11 cellular contexts compared by ENCODE assay signal in the genomic region with DNA sequence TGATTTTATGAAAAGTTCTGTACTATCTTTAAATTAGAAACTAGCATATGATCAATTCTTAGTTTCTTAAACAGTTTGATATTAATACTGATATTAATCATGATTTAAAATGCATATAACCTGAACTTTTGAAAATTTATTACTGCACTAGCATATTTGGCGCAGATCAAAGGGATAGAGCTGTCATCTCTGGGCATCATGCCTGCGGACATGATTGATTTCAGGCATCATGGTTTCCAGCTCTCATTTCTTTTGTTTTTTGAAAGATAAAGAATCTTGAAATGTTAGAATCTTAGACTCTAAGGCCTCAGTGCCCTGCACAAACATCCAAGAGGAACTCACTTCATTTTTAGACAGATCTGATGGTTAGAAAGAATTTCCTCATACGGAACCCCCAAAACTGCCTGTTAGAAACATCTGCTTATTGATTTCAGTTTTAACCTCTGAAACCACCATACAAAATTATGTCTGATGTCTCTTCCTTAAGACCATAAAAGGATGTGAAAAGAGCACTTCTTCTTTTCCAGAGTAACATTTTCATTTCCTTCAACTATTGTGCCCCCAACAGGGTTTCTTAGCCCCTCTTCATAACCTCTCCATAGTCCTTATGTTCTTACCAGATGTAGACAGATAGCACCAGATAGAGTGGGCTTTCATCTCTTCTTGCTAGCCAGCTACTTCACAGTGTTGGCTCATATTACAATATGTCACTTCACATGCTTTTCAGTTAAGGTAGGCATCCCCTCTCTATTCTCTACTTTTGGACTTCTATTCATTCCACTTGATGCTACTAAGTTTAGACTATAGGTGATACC.
A peak's percentile ranks its signal among the peaks of the same experiment; 100 is the strongest.
DNase-seq lines count a peak whose midpoint lies in the region; ATAC-seq and TF ChIP-seq lines count a peak whose summit lies in the region.
"Had no signal": no experiment of that assay in that cellular context is flagged by ENCODE, and none has a peak within 500 bp of the region (broad histone marks: within the 10 kb centered on the region; RNA-seq: fewer than 3 reads in every experiment).

No MANE protein-coding gene starts in this region.

- no peak for TF ChIP-seq CTCF in GM10248 (IDR thresholded peaks at IDR 0.05; ENCODE audit: control extremely low read depth, extremely low read depth, low read depth, missing control alignments)

- ATAC-seq in GM19452 (IDR thresholded peaks at IDR 0.05; ENCODE audit: unreplicated experiment): peak; percentile 92
- ATAC-seq in HG03045 (IDR thresholded peaks at IDR 0.05; ENCODE audit: unreplicated experiment): peak; percentile 94

- no peaks in the 10 kb centered on the region for H3K9me3 ChIP-seq in HAP-1
- H3K9me3 ChIP-seq: esophagus squamous epithelium, SK-N-SH had no signal

- intact Hi-C loops in cardiac septum (cut with DNase I): no loop called here

- POLR2A ChIA-PET in GM10248 (lab: Yijun Ruan, JAX): no interaction called here

- CTCF ChIA-PET in GM10248 (lab: Yijun Ruan, JAX): interaction anchor here (1.1 to 2.0 kb wide), 4 partner anchors 9 to 84 kb away, joined by 3 to 19 read pairs (median 4); no protein-coding TSS in a partner anchor

- no peaks in the 10 kb centered on the region; the same call in 1 of the 2 replicates for H3K36me3 ChIP-seq in HAP-1 (replicated peaks)
- H3K36me3 ChIP-seq: esophagus squamous epithelium had no signal

- H3K4me1 ChIP-seq in HAP-1: peaks cover 8% of the 10 kb centered on the region; the same call in 1 of the 2 replicates

- DNase-seq in GM10248 (ENCODE audit: extremely low spot score): peak; percentile 32
- peak; percentile 95 for DNase-seq in NOMO-1 treated with DMSO at 0.1 percent for 48 hours (lab: John Stamatoyannopoulos, UW; ENCODE audit: unreplicated experiment)
- DNase-seq in cardiac septum (ENCODE audit: low spot score): no peak
- DNase-seq in GF-D8 (lab: John Stamatoyannopoulos, UW): no peak
- DNase-seq in HAP-1 (ENCODE audit: low spot score in 2 of 2): no peak
- no peak for DNase-seq in COLO829 (ENCODE audit: low spot score)
- DNase-seq: activated gamma-delta T cell treated with Interleukin-2 at 50 U/mL for 16 hours, esophagus squamous epithelium, SK-N-SH had no signal

- no peaks in the 10 kb centered on the region for H3K27me3 ChIP-seq in HAP-1 (ENCODE audit: low read depth)
- H3K27me3 ChIP-seq: esophagus squamous epithelium had no signal

- in situ Hi-C loops in HAP-1 (cut with MboI; ENCODE audit: low sequenced_read_pairs): no loop called here

- H3K4me3 ChIP-seq in HAP-1: no peak overlapping the region
- H3K4me3 ChIP-seq: esophagus squamous epithelium had no signal

Comparison
In these comparisons a context has a peak if more than half of its experiments do, and no peak if none do; other contexts are left out.
1. DNase-seq: peak in GM10248 (single experiment) and NOMO-1 treated with DMSO at 0.1 percent for 48 hours (single experiment); none in cardiac septum (single experiment), GF-D8 (single experiment), HAP-1 (0 of 2) and COLO829 (single experiment).